11 cellular contexts compared by ENCODE assay signal in the genomic region with DNA sequence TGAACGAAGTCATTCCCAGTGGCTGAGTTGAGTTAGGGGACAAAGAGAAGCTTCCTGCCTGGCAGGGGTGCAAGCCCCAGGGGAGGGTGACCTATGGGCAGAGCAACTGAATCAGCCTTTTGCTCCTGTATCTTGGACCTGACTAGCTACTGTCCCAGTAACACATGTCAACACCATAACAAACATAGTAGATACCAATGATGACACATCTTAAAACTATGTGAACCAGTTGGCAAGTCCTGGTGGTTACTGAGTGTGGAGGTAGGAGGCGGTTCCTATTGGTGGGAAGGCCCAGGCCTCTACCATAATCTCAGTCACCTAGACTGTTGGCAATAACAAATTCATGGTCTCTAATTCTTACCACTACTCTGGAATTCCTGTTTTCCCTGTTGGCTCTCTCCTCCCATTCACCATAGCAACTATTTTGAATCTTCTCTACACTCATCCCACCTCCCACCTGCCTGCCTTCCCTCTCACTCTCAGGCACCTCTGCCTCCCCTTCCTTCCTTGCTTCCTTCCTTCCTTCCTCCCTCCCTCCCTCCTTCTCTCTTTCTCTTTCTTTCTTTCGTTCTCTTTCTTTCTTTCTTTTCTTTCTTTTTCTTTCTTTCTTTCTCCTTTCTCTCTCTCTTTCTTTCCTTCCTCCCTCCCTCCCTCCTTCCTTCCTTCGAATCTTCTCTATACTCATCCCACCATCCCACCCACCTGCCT. TPM values are rescaled to one million over a fixed set of nuclear protein-coding genes. Genes with fewer than 3 reads are reported as not detected.
DNase-seq lines count a peak whose midpoint lies in the region; ATAC-seq and TF ChIP-seq lines count a peak whose summit lies in the region.
"Had no signal": no experiment of that assay in that cellular context is flagged by ENCODE, and none has a peak within 500 bp of the region (broad histone marks: within the 10 kb centered on the region; RNA-seq: fewer than 3 reads in every experiment).

No MANE protein-coding gene starts in this region.

- H3K36me3 ChIP-seq in Peyer's patch: no peaks in the 10 kb centered on the region
- H3K36me3 ChIP-seq: thyroid gland had no signal

- DNase-seq in AG10803 (ENCODE audit: low read depth): peak; percentile 92
- peak; percentile 89 for DNase-seq in HPDE6-E6E7 (ENCODE audit: extremely low spot score)
- DNase-seq in activated naive CD8-positive, alpha-beta T cell treated with anti-CD3 and anti-CD28 coated beads, Interleukin-2, amount 50 U/mL, for 24 hours: no peak
- peak; percentile 89 for DNase-seq in islet precursor cell
- no peak for DNase-seq in Peyer's patch
- no peak for DNase-seq in anterior cingulate cortex (lab: John Stamatoyannopoulos, UW)
- no peak for DNase-seq in G401 (ENCODE audit: low spot score)
- DNase-seq: Kasumi-1, naive B cell, thyroid gland had no signal

- H3K9me3 ChIP-seq in Peyer's patch: no peaks in the 10 kb centered on the region
- H3K9me3 ChIP-seq: thyroid gland had no signal

- no peaks in the 10 kb centered on the region for H3K27me3 ChIP-seq in Peyer's patch
- H3K27me3 ChIP-seq: thyroid gland had no signal

- peak; percentile 58 for ATAC-seq in activated naive CD8-positive, alpha-beta T cell treated with anti-CD3 and anti-CD28 coated beads, Interleukin-2, amount 50 U/mL, for 24 hours
- no peak for ATAC-seq in HG03432 (IDR thresholded peaks at IDR 0.05; ENCODE audit: unreplicated experiment)

- in situ Hi-C loops in G401 (cut with HindIII; ENCODE audit: low sequenced_read_pairs): no loop called here

- TF ChIP-seq POLR2A in Peyer's patch (IDR thresholded peaks at IDR 0.05): no peak

- peaks cover 1% of the 10 kb centered on the region for H3K9me3 Mint-ChIP-seq in activated naive CD8-positive, alpha-beta T cell treated with anti-CD3 and anti-CD28 coated beads, Interleukin-2, amount 50 U/mL, for 24 hours

- peak overlapping the region; percentile 3 for H3K27ac Mint-ChIP-seq in activated naive CD8-positive, alpha-beta T cell treated with anti-CD3 and anti-CD28 coated beads, Interleukin-2, amount 50 U/mL, for 24 hours

- peaks cover 45% of the 10 kb centered on the region for H3K4me1 Mint-ChIP-seq in activated naive CD8-positive, alpha-beta T cell treated with anti-CD3 and anti-CD28 coated beads, Interleukin-2, amount 50 U/mL, for 24 hours

- peaks cover under 1% of the 10 kb centered on the region for H3K36me3 Mint-ChIP-seq in activated naive CD8-positive, alpha-beta T cell treated with anti-CD3 and anti-CD28 coated beads, Interleukin-2, amount 50 U/mL, for 24 hours (ENCODE audit: low read depth)
- H3K36me3 Mint-ChIP-seq: naive B cell had no signal

- H3K4me3 ChIP-seq in AG10803 (ENCODE audit: low read length): no peak overlapping the region
- no peak overlapping the region for H3K4me3 ChIP-seq in Peyer's patch
- H3K4me3 ChIP-seq: thyroid gland had no signal

- TF ChIP-seq CTCF in AG10803 (conservative IDR thresholded peaks at IDR 0.05; ENCODE audit: low read length) (no peak), Peyer's patch (IDR thresholded peaks at IDR 0.05) (no peak)

- H3K27me3 Mint-ChIP-seq in activated naive CD8-positive, alpha-beta T cell treated with anti-CD3 and anti-CD28 coated beads, Interleukin-2, amount 50 U/mL, for 24 hours: no peaks in the 10 kb centered on the region
- H3K27me3 Mint-ChIP-seq: naive B cell had no signal

- H3K4me1 ChIP-seq in Peyer's patch: peaks cover 0 to 8% (median 1%) of the 10 kb centered on the region in 4 donors
- H3K4me1 ChIP-seq: thyroid gland had no signal

- no peak overlapping the region for H3K27ac ChIP-seq in Peyer's patch
- H3K27ac ChIP-seq: thyroid gland had no signal

- H3K4me3 Mint-ChIP-seq in activated naive CD8-positive, alpha-beta T cell treated with anti-CD3 and anti-CD28 coated beads, Interleukin-2, amount 50 U/mL, for 24 hours: no peak overlapping the region

RNA-seq across cellular contexts. Expression of gene P2RX7, which starts 8.1 kb away (rescaled TPM):
- 1 to 10 TPM in 3 of 4 donors, not detected in 1; 1.0 to 9.1 (median 1.7) TPM for total RNA-seq in Peyer's patch
- total RNA-seq in G401 (2014; rRNA removed; shearing (Covaris generic)): not detected in 2 replicates

Comparison
In these comparisons a context has a peak if more than half of its experiments do, and no peak if none do; other contexts are left out.
1. DNase-seq: peak in AG10803 (single experiment), HPDE6-E6E7 (single experiment) and islet precursor cell (single experiment); none in activated naive CD8-positive, alpha-beta T cell treated with anti-CD3 and anti-CD28 coated beads, Interleukin-2, amount 50 U/mL, for 24 hours (single experiment), Peyer's patch (0 of 3), anterior cingulate cortex (0 of 58) and G401 (single experiment).